ENCODE assay signal across 1 cellular context in genomic region chr16:67966549-67967182, GRCh38.
TF ChIP-seq lines count a peak whose summit lies in the region.

No MANE protein-coding gene starts in this region.

TF ChIP-seq in HepG2, 621 proteins besides CTCF, POLR2A, EP300 and RAD21 (continued from another document and continues in another):
- TF ChIP-seq AKNA (CRISPR knock-in tag; IDR thresholded peaks at IDR 0.05; ENCODE audit: borderline replicate concordance), result no peak
- TF ChIP-seq, protein P1, sequence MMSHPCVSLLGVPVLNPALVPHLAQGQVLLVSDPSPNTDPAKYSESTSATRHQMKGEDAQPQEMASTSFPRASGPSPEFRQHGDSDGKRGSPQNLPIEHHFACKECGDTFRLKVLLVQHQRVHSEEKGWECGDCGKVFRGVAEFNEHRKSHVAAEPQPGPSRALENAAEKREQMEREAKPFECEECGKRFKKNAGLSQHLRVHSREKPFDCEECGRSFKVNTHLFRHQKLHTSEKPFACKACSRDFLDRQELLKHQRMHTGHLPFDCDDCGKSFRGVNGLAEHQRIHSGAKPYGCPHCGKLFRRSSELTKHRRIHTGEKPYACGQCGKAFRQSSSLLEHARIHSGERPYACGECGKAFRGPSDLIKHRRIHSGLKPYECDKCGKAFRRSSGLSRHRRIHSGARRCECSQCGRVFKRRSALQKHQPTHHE (CRISPR knock-in tag; IDR thresholded peaks at IDR 0.05; ENCODE audit: borderline replicate concordance), result no peak
- TF ChIP-seq ZNF383 (CRISPR knock-in tag; IDR thresholded peaks at IDR 0.05; ENCODE audit: borderline replicate concordance), result no peak
- TF ChIP-seq ZNF703 (CRISPR knock-in tag; IDR thresholded peaks at IDR 0.05; ENCODE audit: borderline replicate concordance), result no peak
- TF ChIP-seq IKZF4 (CRISPR knock-in tag; IDR thresholded peaks at IDR 0.05; ENCODE audit: borderline replicate concordance, low read depth, not compliant biosample characterization), result no peak
- TF ChIP-seq ZNF761 (CRISPR knock-in tag; conservative IDR thresholded peaks at IDR 0.05), result no peak
- 0 out of 2 replicates have a peak, but pooled peaks have one; percentile 58 for TF ChIP-seq ZNF619 (CRISPR knock-in tag; IDR thresholded peaks at IDR 0.05)
- TF ChIP-seq NPAS2 (CRISPR knock-in tag; IDR thresholded peaks at IDR 0.05; ENCODE audit: borderline replicate concordance), result no peak
- peak; percentile 80; the same call in 1 of the 2 replicates for TF ChIP-seq ZNF512B (CRISPR knock-in tag; IDR thresholded peaks at IDR 0.05; ENCODE audit: borderline replicate concordance)
- no peak for TF ChIP-seq NFKBIZ (CRISPR knock-in tag; IDR thresholded peaks at IDR 0.05)
- peak; percentile 72; the same call in 1 of the 2 replicates for TF ChIP-seq TAF1 (CRISPR knock-in tag; IDR thresholded peaks at IDR 0.05)
- TF ChIP-seq ELF1 (CRISPR knock-in tag; IDR thresholded peaks at IDR 0.05), result no peak; the same call in 1 of the 2 replicates
- no peak for TF ChIP-seq ZFP36 (IDR thresholded peaks at IDR 0.05; ENCODE audit: borderline replicate concordance, low read depth, low read length, partially characterized antibody)
- TF ChIP-seq ZNF629 (CRISPR knock-in tag; conservative IDR thresholded peaks at IDR 0.05), result no peak
- TF ChIP-seq XBP1 (CRISPR knock-in tag; IDR thresholded peaks at IDR 0.05), result no peak
- TF ChIP-seq ZNF605 (CRISPR knock-in tag; IDR thresholded peaks at IDR 0.05), result no peak
- no peak for TF ChIP-seq IRX3 (CRISPR knock-in tag; IDR thresholded peaks at IDR 0.05; ENCODE audit: borderline replicate concordance, low read depth)
- no peak for TF ChIP-seq ZNF782 (CRISPR knock-in tag; IDR thresholded peaks at IDR 0.05; ENCODE audit: borderline replicate concordance)
- peak; percentile 36 for TF ChIP-seq ZFX (CRISPR knock-in tag; IDR thresholded peaks at IDR 0.05; ENCODE audit: low read depth)
- peak; percentile 61; the same call in 1 of the 2 replicates for TF ChIP-seq ZNF747 (CRISPR knock-in tag; IDR thresholded peaks at IDR 0.05; ENCODE audit: borderline replicate concordance)
- TF ChIP-seq TIGD3 (CRISPR knock-in tag; IDR thresholded peaks at IDR 0.05; ENCODE audit: borderline replicate concordance), result peak; percentile 67; the same call in 1 of the 2 replicates
- no peak for TF ChIP-seq FOSL1 (CRISPR knock-in tag; IDR thresholded peaks at IDR 0.05; ENCODE audit: borderline replicate concordance)
- TF ChIP-seq ZIK1 (CRISPR knock-in tag; IDR thresholded peaks at IDR 0.05; ENCODE audit: borderline replicate concordance, low read depth), result no peak
- TF ChIP-seq GTF3A (CRISPR knock-in tag; conservative IDR thresholded peaks at IDR 0.05), result no peak; the same call in 1 of the 2 replicates
- TF ChIP-seq CBX5 (CRISPR knock-in tag; IDR thresholded peaks at IDR 0.05; ENCODE audit: borderline replicate concordance), result no peak; the same call in 1 of the 2 replicates
- TF ChIP-seq DNMT3B (CRISPR knock-in tag; conservative IDR thresholded peaks at IDR 0.05), result peak; percentile 36; the same call in 1 of the 2 replicates
- TF ChIP-seq ZC3H13 (CRISPR knock-in tag; IDR thresholded peaks at IDR 0.05), result no peak
- no peak for TF ChIP-seq KLF9 (CRISPR knock-in tag; IDR thresholded peaks at IDR 0.05; ENCODE audit: low read depth)
- no peak for TF ChIP-seq RORA (CRISPR knock-in tag; IDR thresholded peaks at IDR 0.05)
- TF ChIP-seq, protein P2, sequence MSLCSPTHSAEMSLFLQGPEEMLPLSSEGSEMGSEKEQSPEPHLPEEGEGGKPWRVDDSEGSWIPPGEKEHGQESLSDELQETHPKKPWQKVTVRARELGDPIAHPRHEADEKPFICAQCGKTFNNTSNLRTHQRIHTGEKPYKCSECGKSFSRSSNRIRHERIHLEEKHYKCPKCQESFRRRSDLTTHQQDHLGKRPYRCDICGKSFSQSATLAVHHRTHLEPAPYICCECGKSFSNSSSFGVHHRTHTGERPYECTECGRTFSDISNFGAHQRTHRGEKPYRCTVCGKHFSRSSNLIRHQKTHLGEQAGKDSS (CRISPR knock-in tag; IDR thresholded peaks at IDR 0.05; ENCODE audit: borderline replicate concordance, low read depth), result peak; percentile 89
- TF ChIP-seq ZNF724P (CRISPR knock-in tag; IDR thresholded peaks at IDR 0.05; ENCODE audit: borderline replicate concordance), result no peak; the same call in 1 of the 2 replicates
- TF ChIP-seq RXRA (CRISPR knock-in tag; IDR thresholded peaks at IDR 0.05), result peak; percentile 39; the same call in 1 of the 2 replicates
- TF ChIP-seq FOXO4 (CRISPR knock-in tag; conservative IDR thresholded peaks at IDR 0.05), result no peak
- TF ChIP-seq, protein P3, sequence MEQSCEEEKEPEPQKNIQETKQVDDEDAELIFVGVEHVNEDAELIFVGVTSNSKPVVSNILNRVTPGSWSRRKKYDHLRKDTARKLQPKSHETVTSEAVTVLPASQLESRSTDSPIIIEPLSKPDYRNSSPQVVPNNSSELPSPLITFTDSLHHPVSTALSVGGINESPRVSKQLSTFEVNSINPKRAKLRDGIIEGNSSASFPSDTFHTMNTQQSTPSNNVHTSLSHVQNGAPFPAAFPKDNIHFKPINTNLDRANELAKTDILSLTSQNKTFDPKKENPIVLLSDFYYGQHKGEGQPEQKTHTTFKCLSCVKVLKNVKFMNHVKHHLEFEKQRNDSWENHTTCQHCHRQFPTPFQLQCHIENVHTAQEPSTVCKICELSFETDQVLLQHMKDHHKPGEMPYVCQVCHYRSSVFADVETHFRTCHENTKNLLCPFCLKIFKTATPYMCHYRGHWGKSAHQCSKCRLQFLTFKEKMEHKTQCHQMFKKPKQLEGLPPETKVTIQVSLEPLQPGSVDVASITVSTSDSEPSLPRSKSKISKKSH (CRISPR knock-in tag; IDR thresholded peaks at IDR 0.05; ENCODE audit: borderline replicate concordance), result peak; percentile 46
- no peak for TF ChIP-seq ZNF431 (CRISPR knock-in tag; IDR thresholded peaks at IDR 0.05; ENCODE audit: borderline replicate concordance, low read depth)
- TF ChIP-seq, protein P4, sequence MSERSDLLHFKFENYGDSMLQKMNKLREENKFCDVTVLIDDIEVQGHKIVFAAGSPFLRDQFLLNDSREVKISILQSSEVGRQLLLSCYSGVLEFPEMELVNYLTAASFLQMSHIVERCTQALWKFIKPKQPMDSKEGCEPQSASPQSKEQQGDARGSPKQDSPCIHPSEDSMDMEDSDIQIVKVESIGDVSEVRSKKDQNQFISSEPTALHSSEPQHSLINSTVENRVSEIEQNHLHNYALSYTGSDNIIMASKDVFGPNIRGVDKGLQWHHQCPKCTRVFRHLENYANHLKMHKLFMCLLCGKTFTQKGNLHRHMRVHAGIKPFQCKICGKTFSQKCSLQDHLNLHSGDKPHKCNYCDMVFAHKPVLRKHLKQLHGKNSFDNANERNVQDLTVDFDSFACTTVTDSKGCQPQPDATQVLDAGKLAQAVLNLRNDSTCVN (CRISPR knock-in tag; IDR thresholded peaks at IDR 0.05; ENCODE audit: borderline replicate concordance), result no peak; the same call in 1 of the 2 replicates
- TF ChIP-seq TEAD2 (CRISPR knock-in tag; IDR thresholded peaks at IDR 0.05), result no peak
- TF ChIP-seq TFE3 (CRISPR knock-in tag; IDR thresholded peaks at IDR 0.05), result no peak
- TF ChIP-seq ZBTB21 (CRISPR knock-in tag; IDR thresholded peaks at IDR 0.05), result no peak
- TF ChIP-seq, protein P5, sequence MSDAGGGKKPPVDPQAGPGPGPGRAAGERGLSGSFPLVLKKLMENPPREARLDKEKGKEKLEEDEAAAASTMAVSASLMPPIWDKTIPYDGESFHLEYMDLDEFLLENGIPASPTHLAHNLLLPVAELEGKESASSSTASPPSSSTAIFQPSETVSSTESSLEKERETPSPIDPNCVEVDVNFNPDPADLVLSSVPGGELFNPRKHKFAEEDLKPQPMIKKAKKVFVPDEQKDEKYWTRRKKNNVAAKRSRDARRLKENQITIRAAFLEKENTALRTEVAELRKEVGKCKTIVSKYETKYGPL (CRISPR knock-in tag; IDR thresholded peaks at IDR 0.05), result no peak
- 0 out of 2 replicates have a peak, but pooled peaks have one; percentile 21 for TF ChIP-seq ZNF292 (CRISPR knock-in tag; IDR thresholded peaks at IDR 0.05; ENCODE audit: borderline replicate concordance, low read depth)
- TF ChIP-seq MTA1 (CRISPR knock-in tag; IDR thresholded peaks at IDR 0.05; ENCODE audit: borderline replicate concordance), result no peak
- peak; percentile 85; the same call in 1 of the 2 replicates for TF ChIP-seq ZZZ3 (CRISPR knock-in tag; IDR thresholded peaks at IDR 0.05; ENCODE audit: borderline replicate concordance)
- no peak for TF ChIP-seq ZNF430 (CRISPR knock-in tag; IDR thresholded peaks at IDR 0.05)
- TF ChIP-seq MXI1 (IDR thresholded peaks at IDR 0.05; ENCODE audit: borderline replicate concordance, low read depth, low read length), result no peak
- TF ChIP-seq BORCS8-MEF2B (CRISPR knock-in tag; IDR thresholded peaks at IDR 0.05), result peak; percentile 47
- no peak; the same call in 1 of the 2 replicates for TF ChIP-seq NR2C2 (CRISPR knock-in tag; IDR thresholded peaks at IDR 0.05; ENCODE audit: borderline replicate concordance)
- TF ChIP-seq NR2F1 (CRISPR knock-in tag; IDR thresholded peaks at IDR 0.05), result no peak
